In the genomic region with DNA sequence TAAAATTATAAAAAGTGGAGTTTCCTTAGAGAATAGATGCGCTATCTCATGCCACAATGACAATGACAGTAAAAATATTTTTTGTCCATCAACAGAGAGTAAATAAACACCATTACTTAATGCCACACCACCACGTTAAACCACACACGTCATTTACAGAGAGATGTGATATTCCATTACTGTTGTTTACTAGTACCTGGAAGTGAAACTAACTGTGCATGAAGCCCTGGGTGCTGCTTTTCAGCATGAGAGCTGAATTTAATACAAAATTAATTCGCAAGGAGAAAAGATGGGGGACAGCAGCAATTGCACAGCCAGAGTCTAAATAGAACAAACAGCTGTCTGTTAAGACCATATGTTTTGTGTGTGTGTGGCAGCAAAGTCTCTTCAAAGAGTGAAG, we compare ENCODE assay signal across 16 cellular contexts.
DNase-seq lines count a peak whose midpoint lies in the region; ATAC-seq, FAIRE-seq and TF ChIP-seq lines count a peak whose summit lies in the region.
"Had no signal": no experiment of that assay in that cellular context is flagged by ENCODE, and none has a peak within 500 bp of the region (broad histone marks: within the 10 kb centered on the region; RNA-seq: fewer than 3 reads in every experiment).

No MANE protein-coding gene starts in this region.

- H3K36me3 ChIP-seq in BLaER1 (no peaks in the 10 kb centered on the region), GM12878 (ENCODE audit: control insufficient read depth in 2 of 2, insufficient read depth in 2 of 2, low read length in 1 of 2) (no peaks in the 10 kb centered on the region), A673 (ENCODE audit: insufficient read depth, low read length, poor library complexity, severe bottlenecking) (no peaks in the 10 kb centered on the region)
- H3K36me3 ChIP-seq: BE2C, vagina had no signal

- POLR2A ChIA-PET in GM12878 (lab: Charles Lee) (interaction anchor here (0.5 to 1.1 kb wide), 4 partner anchors 14 to 270 kb away, joined by 3 to 4 read pairs (median 3); no protein-coding TSS in a partner anchor), A673 (lab: Charles Lee; ENCODE audit: low non-redundant PET) (interaction anchor here (0.5 kb wide), 1 partner anchor 747 kb away, joined by 4 read pairs; no protein-coding TSS in a partner anchor)

- H3K9me3 ChIP-seq in BLaER1, result peaks cover 12% of the 10 kb centered on the region; the same call in 1 of the 2 replicates
- H3K9me3 ChIP-seq in GM12878 (replicated peaks; ENCODE audit: control insufficient read depth, insufficient read depth, low read length), result no peaks in the 10 kb centered on the region; the same call in 2 of the 3 replicates
- no peaks in the 10 kb centered on the region for H3K9me3 ChIP-seq in A673 (ENCODE audit: low read depth, low read length, poor library complexity, severe bottlenecking)
- H3K9me3 ChIP-seq: BE2C, vagina had no signal

- CTCF ChIA-PET in GM12878 (lab: Yijun Ruan, JAX) (interaction anchor here (1.5 to 2.5 kb wide), 4 partner anchors 19 to 268 kb away, joined by 4 to 13 read pairs (median 7); no protein-coding TSS in a partner anchor), A673 (lab: Charles Lee) (interaction anchor here (0.8 kb wide), 1 partner anchor 263 kb away, joined by 3 read pairs; no protein-coding TSS in a partner anchor)

- H3K27me3 ChIP-seq in BLaER1 (no peaks in the 10 kb centered on the region), GM12878 (replicated peaks in 1 of 2; ENCODE audit: control insufficient read depth in 2 of 2, insufficient read depth in 2 of 2, low read length in 1 of 2) (no peaks in the 10 kb centered on the region), A673 (replicated peaks; ENCODE audit: insufficient read depth, low read depth, low read length, poor library complexity) (no peaks in the 10 kb centered on the region)
- H3K27me3 ChIP-seq: BE2C, vagina had no signal

- RAD21 ChIA-PET in GM12878 (lab: Charles Lee; ENCODE audit: unreplicated experiment), result interaction anchor here (0.5 to 5.2 kb wide), 4 partner anchors 29 to 267 kb away, joined by 3 to 38 read pairs (median 4); no protein-coding TSS in a partner anchor

- H4K20me1 ChIP-seq in BLaER1 (no peaks in the 10 kb centered on the region), GM12878 (ENCODE audit: control insufficient read depth, insufficient read depth) (no peaks in the 10 kb centered on the region)

- H3K4me2 ChIP-seq in BLaER1 (peak overlapping the region; percentile 36; the same call in 1 of the 2 replicates), GM12878 (ENCODE audit: control insufficient read depth, insufficient read depth) (peak overlapping the region; percentile 14; the same call in 1 of the 2 replicates)

- H3K9ac ChIP-seq in BLaER1 (no peak overlapping the region), GM12878 (ENCODE audit: control insufficient read depth, insufficient read depth, low read length) (no peak overlapping the region)

- H3K4me1 ChIP-seq in BLaER1, result peaks cover 13% of the 10 kb centered on the region; the same call in 1 of the 2 replicates
- H3K4me1 ChIP-seq in GM12878 (ENCODE audit: control insufficient read depth, insufficient read depth, low read length), result peaks cover 8% of the 10 kb centered on the region
- H3K4me1 ChIP-seq in A673 (ENCODE audit: insufficient read depth, low read length, poor library complexity, severe bottlenecking), result no peaks in the 10 kb centered on the region
- H3K4me1 ChIP-seq: BE2C had no signal

- TF ChIP-seq CTCF in GM12878 (IDR thresholded peaks at IDR 0.05 in 2 of 3, conservative IDR thresholded peaks at IDR 0.05 in 1 of 3; ENCODE audit: control insufficient read depth in 2 of 3, extremely low read depth in 1 of 3, insufficient read depth in 1 of 3, low read depth in 3 of 3, low read length in 3 of 3) (no peak), A673 (conservative IDR thresholded peaks at IDR 0.05; ENCODE audit: low read depth, low read length) (no peak)

- SMC1A ChIA-PET in GM12878 (lab: Charles Lee; ENCODE audit: uncharacterized antibody, unreplicated experiment), result interaction anchor here (0.6 to 5.4 kb wide), 10 partner anchors 13 to 268 kb away, joined by 3 to 31 read pairs (median 6); no protein-coding TSS in a partner anchor

- no peak for TF ChIP-seq RAD21 in GM12878 (IDR thresholded peaks at IDR 0.05; ENCODE audit: insufficient read depth, low read depth, low read length)

- H3K79me2 ChIP-seq in GM12878 (ENCODE audit: control insufficient read depth, insufficient read depth, low read length), result no peaks in the 10 kb centered on the region

- ATAC-seq in GM18868 (IDR thresholded peaks at IDR 0.05; ENCODE audit: unreplicated experiment) (peak; percentile 83), HG03378 (IDR thresholded peaks at IDR 0.05; ENCODE audit: unreplicated experiment) (peak; percentile 67), GM12878 (peak; percentile 80), HG03460 (IDR thresholded peaks at IDR 0.05; ENCODE audit: unreplicated experiment) (no peak)
- ATAC-seq: Panc1 had no signal

- H3K27ac ChIP-seq in BLaER1 (no peak overlapping the region), GM12878 (ENCODE audit: control insufficient read depth, insufficient read depth) (no peak overlapping the region), A673 (ENCODE audit: low read depth, low read length, poor library complexity, severe bottlenecking) (no peak overlapping the region)
- H3K27ac ChIP-seq: dorsolateral prefrontal cortex, vagina had no signal

- no peak overlapping the region for H2AFZ ChIP-seq in GM12878 (ENCODE audit: control insufficient read depth, low read depth, low read length)

- no peak overlapping the region for H3K4me3 ChIP-seq in BLaER1
- H3K4me3 ChIP-seq in GM12878, result no peak overlapping the region
- H3K4me3 ChIP-seq in A673 (ENCODE audit: low read depth, low read length, poor library complexity, severe bottlenecking), result no peak overlapping the region
- H3K4me3 ChIP-seq: vagina had no signal

- TF ChIP-seq POLR2A in GM12878 (IDR thresholded peaks at IDR 0.05; ENCODE audit: low read depth, low read length), result no peak

- in situ Hi-C loops in GM12878 (cut with MboI), result no loop called here

- no peak for DNase-seq in GM12878 (ENCODE audit: low read depth, low spot score)
- no peak for DNase-seq in A673 (ENCODE audit: low spot score)
- no peak for DNase-seq in midbrain (lab: John Stamatoyannopoulos, UW)
- no peak for DNase-seq in nucleus accumbens (lab: John Stamatoyannopoulos, UW)
- DNase-seq: BE2C; foreskin fibroblast; GDM1; NCI-H1092; stimulated activated CD8-positive, alpha-beta memory T cell treated with anti-CD3 and anti-CD28 coated beads, Interleukin-4, amount 100 ng/mL, for 48 hours had no signal

- BruUV-seq in GM12878 (replicated peaks; lab: Mats Ljungman, UMichigan) (no TSS peak), A673 (replicated peaks; lab: Mats Ljungman, UMichigan) (no TSS peak)

- intact Hi-C loops in GM12878 (cut with micrococcal nuclease; ENCODE audit: unreplicated experiment) (no loop called here), A673 (cut with micrococcal nuclease; ENCODE audit: unreplicated experiment) (no loop called here)

- TF ChIP-seq EP300 in GM12878 (IDR thresholded peaks at IDR 0.05; ENCODE audit: borderline replicate concordance in 1 of 2, control insufficient read depth in 1 of 2, low read depth in 2 of 2, low read length in 2 of 2), result peak; percentile 35 to 68; a peak in 2 of 4 replicates

- 27% methylated on average over 4 of the region's 4 CpGs for WGBS in GM12878 (ENCODE audit: insufficient coverage, insufficient replicate concordance, low lambda C conversion rate, missing lambda C conversion rate)

- peak; percentile 80 for FAIRE-seq in GM12878 (lab: Jason Lieb, UNC)

TF ChIP-seq in GM12878, 131 proteins besides CTCF, POLR2A, EP300 and RAD21 (continues in another document):
- TF ChIP-seq SPI1 (IDR thresholded peaks at IDR 0.05; ENCODE audit: borderline replicate concordance, insufficient read depth, low read depth, low read length) (peak; percentile 66; the same call in 1 of the 2 replicates), BHLHE40 (IDR thresholded peaks at IDR 0.05; ENCODE audit: borderline replicate concordance in 1 of 2, low read depth in 2 of 2, low read length in 1 of 2) (peak in 1 of 2 experiments; percentile 33; a peak in 1 of 4 replicates), IKZF2 (IDR thresholded peaks at IDR 0.05) (peak; percentile 25 to 44; a peak in 2 of 4 replicates), MTA2 (IDR thresholded peaks at IDR 0.05; ENCODE audit: low read depth) (peak; percentile 62; the same call in 1 of the 2 replicates), ATF7 (IDR thresholded peaks at IDR 0.05; ENCODE audit: low read depth) (peak; percentile 82), KLF5 (IDR thresholded peaks at IDR 0.05; ENCODE audit: partially characterized antibody) (no peak), RUNX3 (IDR thresholded peaks at IDR 0.05; ENCODE audit: low read length) (0 out of 2 replicates have a peak, but pooled peaks have one; percentile 43), FOXK2 (IDR thresholded peaks at IDR 0.05) (peak; percentile 67), DPF2 (IDR thresholded peaks at IDR 0.05) (peak; percentile 61)
- TF ChIP-seq, protein P1, sequence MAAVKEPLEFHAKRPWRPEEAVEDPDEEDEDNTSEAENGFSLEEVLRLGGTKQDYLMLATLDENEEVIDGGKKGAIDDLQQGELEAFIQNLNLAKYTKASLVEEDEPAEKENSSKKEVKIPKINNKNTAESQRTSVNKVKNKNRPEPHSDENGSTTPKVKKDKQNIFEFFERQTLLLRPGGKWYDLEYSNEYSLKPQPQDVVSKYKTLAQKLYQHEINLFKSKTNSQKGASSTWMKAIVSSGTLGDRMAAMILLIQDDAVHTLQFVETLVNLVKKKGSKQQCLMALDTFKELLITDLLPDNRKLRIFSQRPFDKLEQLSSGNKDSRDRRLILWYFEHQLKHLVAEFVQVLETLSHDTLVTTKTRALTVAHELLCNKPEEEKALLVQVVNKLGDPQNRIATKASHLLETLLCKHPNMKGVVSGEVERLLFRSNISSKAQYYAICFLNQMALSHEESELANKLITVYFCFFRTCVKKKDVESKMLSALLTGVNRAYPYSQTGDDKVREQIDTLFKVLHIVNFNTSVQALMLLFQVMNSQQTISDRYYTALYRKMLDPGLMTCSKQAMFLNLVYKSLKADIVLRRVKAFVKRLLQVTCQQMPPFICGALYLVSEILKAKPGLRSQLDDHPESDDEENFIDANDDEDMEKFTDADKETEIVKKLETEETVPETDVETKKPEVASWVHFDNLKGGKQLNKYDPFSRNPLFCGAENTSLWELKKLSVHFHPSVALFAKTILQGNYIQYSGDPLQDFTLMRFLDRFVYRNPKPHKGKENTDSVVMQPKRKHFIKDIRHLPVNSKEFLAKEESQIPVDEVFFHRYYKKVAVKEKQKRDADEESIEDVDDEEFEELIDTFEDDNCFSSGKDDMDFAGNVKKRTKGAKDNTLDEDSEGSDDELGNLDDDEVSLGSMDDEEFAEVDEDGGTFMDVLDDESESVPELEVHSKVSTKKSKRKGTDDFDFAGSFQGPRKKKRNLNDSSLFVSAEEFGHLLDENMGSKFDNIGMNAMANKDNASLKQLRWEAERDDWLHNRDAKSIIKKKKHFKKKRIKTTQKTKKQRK (IDR thresholded peaks at IDR 0.05; ENCODE audit: low read depth, low read length), result no peak
